18 cellular contexts compared by ENCODE assay signal in the genomic region with DNA sequence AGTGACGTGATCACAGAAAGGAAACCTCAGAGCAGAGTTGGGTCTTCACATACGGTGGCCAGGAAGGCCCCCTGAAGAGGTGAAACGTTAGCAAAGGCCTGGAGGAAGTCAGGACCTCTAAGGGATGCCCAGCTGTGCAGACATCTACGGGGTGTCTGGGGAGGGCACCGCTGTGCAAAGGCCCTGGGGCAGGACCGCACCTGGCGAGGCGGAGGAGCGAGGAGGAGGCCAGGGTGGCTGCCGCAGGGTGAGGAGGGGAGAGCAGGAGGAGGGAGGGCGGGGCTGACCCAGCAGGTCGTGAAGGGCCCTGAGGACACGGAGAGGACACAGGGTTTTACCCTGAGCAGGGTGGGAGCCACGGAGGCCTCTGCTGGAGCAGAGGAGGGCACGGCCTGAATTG. TPM values are rescaled to one million over a fixed set of nuclear protein-coding genes. Genes with fewer than 3 reads are reported as not detected.
DNase-seq lines count a peak whose midpoint lies in the region; ATAC-seq and TF ChIP-seq lines count a peak whose summit lies in the region.
"Had no signal": no experiment of that assay in that cellular context is flagged by ENCODE, and none has a peak within 500 bp of the region (broad histone marks: within the 10 kb centered on the region; RNA-seq: fewer than 3 reads in every experiment).

No MANE protein-coding gene starts in this region.

- ATAC-seq in Right ventricle myocardium superior (ENCODE audit: poor library complexity) = no peak
- no peak for ATAC-seq in left cardiac atrium
- ATAC-seq in upper lobe of right lung = no peak
- ATAC-seq in HG03135 (IDR thresholded peaks at IDR 0.05; ENCODE audit: unreplicated experiment) = no peak
- no peak for ATAC-seq in HG03175 (IDR thresholded peaks at IDR 0.05; ENCODE audit: unreplicated experiment)
- ATAC-seq: GM12878 had no signal

- intact Hi-C loops in Right ventricle myocardium superior (cut with DNase I) = loop anchor here (5.0 kb wide), 1 partner anchor 102 kb away; no protein-coding TSS in a partner anchor
- intact Hi-C loops in left cardiac atrium (cut with DNase I) = no loop called here
- intact Hi-C loops in upper lobe of right lung (cut with DNase I) = no loop called here

- peaks cover under 1% of the 10 kb centered on the region for H3K4me1 ChIP-seq in upper lobe of right lung

- no peaks in the 10 kb centered on the region for H3K27me3 ChIP-seq in layer of hippocampus (ENCODE audit: control insufficient read depth, insufficient read depth, low read length)
- H3K27me3 ChIP-seq in upper lobe of right lung = peaks cover 5% of the 10 kb centered on the region

- no peaks in the 10 kb centered on the region for H3K9me3 ChIP-seq in upper lobe of right lung

- TF ChIP-seq CTCF in upper lobe of right lung (IDR thresholded peaks at IDR 0.05) = no peak

- peak; percentile 38 for DNase-seq in Right ventricle myocardium superior
- DNase-seq in left cardiac atrium = no peak
- DNase-seq in upper lobe of right lung = peak; percentile 58
- DNase-seq: 8988T, GM23248, HCEC 1CT, IMR-90, Karpas-422, NCI-H2029, NCI-H524 treated with DMSO at 0.1 percent for 48 hours, RPMI8226 had no signal

- H3K36me3 ChIP-seq in upper lobe of right lung = no peaks in the 10 kb centered on the region

- no peak overlapping the region for H3K4me3 ChIP-seq in upper lobe of right lung
- H3K4me3 ChIP-seq: GM12878, GM23248 had no signal

- peak overlapping the region; percentile 97 for H3K27ac ChIP-seq in layer of hippocampus (ENCODE audit: low read depth, low read length)
- H3K27ac ChIP-seq in upper lobe of right lung = no peak overlapping the region
- H3K27ac ChIP-seq: GM23248 had no signal

RNA-seq across cellular contexts. Expression of gene MADCAM1, which starts 11.8 kb away (rescaled TPM):
- total RNA-seq in Right ventricle myocardium superior (0.24 TPM), left cardiac atrium (under 1 TPM; 0.24 to 0.41 TPM), upper lobe of right lung (1.2 TPM)
- total RNA-seq: IMR-90 had no signal

RNA-seq across cellular contexts. Expression of gene TPGS1, which starts 22.8 kb away (rescaled TPM):
- 10.8 TPM for total RNA-seq in Right ventricle myocardium superior
- total RNA-seq in left cardiac atrium = 10 to 100 TPM; 12.1 to 14.9 TPM
- total RNA-seq in upper lobe of right lung = 19.9 TPM

RNA-seq across cellular contexts. Expression of gene SHC2, which starts 23.7 kb away (rescaled TPM):
- total RNA-seq in Right ventricle myocardium superior (8.8 TPM), left cardiac atrium (10 to 100 TPM; 10.7 to 19.4 TPM), upper lobe of right lung (37.8 TPM)
- total RNA-seq: B cell, GM23248, HT-29, IMR-90 had no signal

RNA-seq across cellular contexts. Expression of gene CDC34, which starts 47.1 kb away (rescaled TPM):
- total RNA-seq in Right ventricle myocardium superior (86.3 TPM), left cardiac atrium (10 to 100 TPM; 63.9 to 71.0 TPM), upper lobe of right lung (40.9 TPM)

RNA-seq across cellular contexts. Expression of gene GZMM, which starts 59.4 kb away (rescaled TPM):
- total RNA-seq in Right ventricle myocardium superior (0.32 TPM), left cardiac atrium (1 to 10 TPM in 1 of 2 donors, under 1 TPM in 1; 0.81 to 1.1 TPM), upper lobe of right lung (2.9 TPM)
- total RNA-seq: B cell, GM23248, HT-29, IMR-90, MCF 10A had no signal
